Comparison of ENCODE assay signal across 24 cellular contexts in genomic region chr9:117815948-117816347, GRCh38.
"Had no signal": no experiment of that assay in that cellular context is flagged by ENCODE, and none has a peak within 500 bp of the region (broad histone marks: within the 10 kb centered on the region; RNA-seq: fewer than 3 reads in every experiment).

No MANE protein-coding gene starts in this region.

- FAIRE-seq: endothelial cell of umbilical vein, kidney, pancreas had no signal

- H3K4me1 Mint-ChIP-seq: neural crest cell had no signal

- DNase-seq: activated CD4-positive, alpha-beta T cell treated with anti-CD3 and anti-CD28 coated beads, Interleukin-2, amount 50 U/mL, for 1 hour; activated naive CD4-positive, alpha-beta T cell; activated T-cell treated with anti-CD3 and anti-CD28 coated beads, Interleukin-2, amount 50 U/mL, for 48 hours; heart left ventricle; hypothalamus; kidney; left colon; mammary epithelial cell; nucleus accumbens; pancreas; retina; stimulated activated CD4-positive, alpha-beta T cell treated with anti-CD3 and anti-CD28 coated beads, Interleukin-4, amount 100 ng/mL, for 24 hours; stimulated activated naive CD4-positive, alpha-beta T cell; testis; transverse colon had no signal

- H3K9me3 Mint-ChIP-seq: activated CD8-positive, alpha-beta T cell treated with anti-CD3 and anti-CD28 coated beads for 36 hours; activated naive CD4-positive, alpha-beta T cell treated with anti-CD3 and anti-CD28 coated beads, Interleukin-2, amount 50 U/mL, for 72 hours; neural crest cell had no signal

- H3K27ac ChIP-seq: breast epithelium, gastroesophageal sphincter, heart left ventricle, pancreas, prostate gland, skin epidermis, testis, transverse colon had no signal

- H3K27me3 ChIP-seq: breast epithelium, heart left ventricle, pancreas, testis, transverse colon had no signal

- H3K4me3 Mint-ChIP-seq: activated CD8-positive, alpha-beta T cell treated with anti-CD3 and anti-CD28 coated beads for 36 hours; neural crest cell had no signal

- H3K4me3 ChIP-seq: breast epithelium, gastroesophageal sphincter, heart left ventricle, pancreas, prostate gland, skin epidermis, testis, transverse colon had no signal

- H3K4me1 ChIP-seq: breast epithelium, gastroesophageal sphincter, heart left ventricle, pancreas, prostate gland, testis, transverse colon had no signal

- H3K9me3 ChIP-seq: breast epithelium, gastroesophageal sphincter, heart left ventricle, pancreas, prostate gland, testis, transverse colon had no signal

- ATAC-seq: activated CD8-positive, alpha-beta T cell treated with anti-CD3 and anti-CD28 coated beads for 36 hours; activated naive CD4-positive, alpha-beta T cell treated with anti-CD3 and anti-CD28 coated beads, Interleukin-2, amount 50 U/mL, for 72 hours; gastroesophageal sphincter; heart left ventricle; left colon; pancreas; sciatic nerve had no signal

- H3K27ac Mint-ChIP-seq: activated CD8-positive, alpha-beta T cell treated with anti-CD3 and anti-CD28 coated beads for 36 hours; activated naive CD4-positive, alpha-beta T cell treated with anti-CD3 and anti-CD28 coated beads, Interleukin-2, amount 50 U/mL, for 72 hours had no signal

- H3K36me3 Mint-ChIP-seq: activated naive CD4-positive, alpha-beta T cell treated with anti-CD3 and anti-CD28 coated beads, Interleukin-2, amount 50 U/mL, for 72 hours had no signal

- H3K36me3 ChIP-seq: breast epithelium, gastroesophageal sphincter, heart left ventricle, pancreas, prostate gland, transverse colon had no signal
